ENCODE assay signal across 8 cellular contexts in the genomic region with DNA sequence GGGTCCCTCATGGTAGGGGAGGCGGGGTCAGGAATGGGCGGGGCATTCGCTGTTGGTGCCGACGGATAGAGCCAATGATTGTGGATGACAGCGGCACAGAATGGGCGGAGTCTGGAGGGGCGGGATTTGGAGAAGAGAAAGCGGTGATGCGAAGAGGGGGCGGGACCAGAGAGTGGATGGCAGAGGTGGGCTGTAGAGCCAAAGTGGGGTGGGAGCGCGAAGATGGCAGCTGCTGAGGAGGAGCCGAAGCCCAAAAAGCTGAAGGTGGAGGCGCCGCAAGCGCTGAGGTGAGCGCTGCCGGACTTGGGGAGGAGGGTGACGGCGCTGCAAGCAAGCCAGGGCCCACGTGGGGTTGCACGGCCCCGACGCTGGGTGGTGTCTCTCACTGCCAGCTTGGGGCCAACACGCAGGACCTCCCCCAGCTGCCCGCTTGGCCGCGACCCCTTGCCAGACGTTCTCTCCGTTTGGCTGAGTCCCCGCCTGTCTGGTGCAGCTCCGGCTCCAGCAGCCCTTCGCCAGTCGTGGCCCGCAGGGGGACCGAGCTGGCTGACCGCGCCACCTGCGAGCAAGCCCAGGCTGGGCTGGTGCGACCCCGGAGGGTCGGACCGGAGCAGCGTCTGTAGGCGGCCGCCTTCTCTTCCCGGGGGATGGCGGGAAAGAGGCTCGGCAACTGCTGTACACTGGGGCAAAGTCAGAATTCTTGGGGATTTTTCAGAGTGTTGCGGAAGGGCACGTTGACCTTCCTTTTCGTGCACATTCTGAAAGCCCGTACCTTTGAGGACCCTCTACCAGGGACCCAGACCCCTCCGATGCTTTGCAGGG. TPM values are rescaled to one million over a fixed set of nuclear protein-coding genes. Genes with fewer than 3 reads are reported as not detected.
DNase-seq lines count a peak whose midpoint lies in the region; TF ChIP-seq lines count a peak whose summit lies in the region.

A gene (plus strand): TSS at position 165 of the 822 bp plus-strand sequence. CDS start 58 bp downstream, at position 223.

- no peak for TF ChIP-seq EP300 in suprapubic skin (IDR thresholded peaks at IDR 0.05)

- peaks cover 61% of the 10 kb centered on the region for H3K79me2 ChIP-seq in GM23248 (ENCODE audit: insufficient read depth)

- TF ChIP-seq CTCF in neutrophil (IDR thresholded peaks at IDR 0.05) (peak; percentile 67), suprapubic skin (IDR thresholded peaks at IDR 0.05) (no peak)

- DNase-seq in GM23248: peak; percentile 98
- peak; percentile 98 for DNase-seq in LHCN-M2 (ENCODE audit: low read depth)
- peak in 1 of 2 experiments; percentile 100 for DNase-seq in SJSA1 (ENCODE audit: low read depth in 1 of 2, low spot score in 2 of 2)
- peak; percentile 94 to 99 (median 98) for DNase-seq in activated naive CD4-positive, alpha-beta T cell (lab: John Stamatoyannopoulos, UW)
- DNase-seq in foreskin melanocyte: peak; percentile 97
- peak; percentile 100 for DNase-seq in suprapubic skin (ENCODE audit: low spot score in 2 of 2)

- H3K4me1 ChIP-seq in ES-I3 (ENCODE audit: insufficient read depth, low read length) (no peaks in the 10 kb centered on the region), GM23248 (ENCODE audit: insufficient read depth) (peaks cover 23% of the 10 kb centered on the region; the same call in 1 of the 2 replicates), SJSA1 (replicated peaks) (peaks cover 4% of the 10 kb centered on the region; the same call in 1 of the 2 replicates), neutrophil (ENCODE audit: control insufficient read depth in 1 of 2, insufficient read depth in 1 of 2, low read depth in 1 of 2, low read length in 1 of 2) (peaks cover 30 to 37% of the 10 kb centered on the region in 2 experiments), suprapubic skin (peaks cover 38% of the 10 kb centered on the region)

- H2AFZ ChIP-seq in GM23248: peak within 1 kb of the TSS; percentile 77

- no peaks in the 10 kb centered on the region for H3K9me2 ChIP-seq in GM23248 (ENCODE audit: insufficient read depth)

- peaks cover 6% of the 10 kb centered on the region for H3F3A ChIP-seq in GM23248 (ENCODE audit: insufficient read depth)

- no peaks in the 10 kb centered on the region for H3K36me3 ChIP-seq in ES-I3 (ENCODE audit: insufficient read depth, low read length)
- no peaks in the 10 kb centered on the region for H3K36me3 ChIP-seq in GM23248 (ENCODE audit: low read depth)
- no peaks in the 10 kb centered on the region; the same call in 1 of the 2 replicates for H3K36me3 ChIP-seq in SJSA1
- peaks cover 4% of the 10 kb centered on the region for H3K36me3 ChIP-seq in neutrophil
- no peaks in the 10 kb centered on the region for H3K36me3 ChIP-seq in suprapubic skin

- peak within 1 kb of the TSS; percentile 97 for H3K4me3 ChIP-seq in GM23248
- peak within 1 kb of the TSS; percentile 67 for H3K4me3 ChIP-seq in SJSA1
- peak within 1 kb of the TSS; percentile 98 to 99 for H3K4me3 ChIP-seq in neutrophil (ENCODE audit: low read depth in 1 of 2, low read length in 1 of 2)
- H3K4me3 ChIP-seq in suprapubic skin: peak within 1 kb of the TSS; percentile 84

- H4K20me1 ChIP-seq in GM23248 (ENCODE audit: insufficient read depth): no peaks in the 10 kb centered on the region

- no peaks in the 10 kb centered on the region for H3K9me3 ChIP-seq in ES-I3 (ENCODE audit: control insufficient read depth, insufficient read depth, low read length)
- no peaks in the 10 kb centered on the region for H3K9me3 ChIP-seq in GM23248 (ENCODE audit: low read depth)
- H3K9me3 ChIP-seq in SJSA1 (replicated peaks): no peaks in the 10 kb centered on the region
- no peaks in the 10 kb centered on the region for H3K9me3 ChIP-seq in neutrophil
- H3K9me3 ChIP-seq in suprapubic skin: no peaks in the 10 kb centered on the region

- H3K27me3 ChIP-seq in GM23248 (replicated peaks; ENCODE audit: insufficient read depth): no peaks in the 10 kb centered on the region
- no peaks in the 10 kb centered on the region for H3K27me3 ChIP-seq in SJSA1 (replicated peaks)
- H3K27me3 ChIP-seq in neutrophil: no peaks in the 10 kb centered on the region
- no peaks in the 10 kb centered on the region for H3K27me3 ChIP-seq in suprapubic skin

- WGBS in GM23248 (ENCODE audit: low coverage in 1 of 2, low lambda C conversion rate in 2 of 2, missing lambda C conversion rate in 2 of 2), 2 experiments: 1 to 3% methylated on average over 39 to 46 of the region's 55 CpGs
- under 1% methylated on average over 35 of the region's 55 CpGs for WGBS in suprapubic skin

- TF ChIP-seq POLR2A in suprapubic skin (IDR thresholded peaks at IDR 0.05): no peak

- in situ Hi-C loops in GM23248 (cut with MboI): no loop called here

- H3K27ac ChIP-seq in GM23248 (peak within 1 kb of the TSS; percentile 79), SJSA1 (peak within 1 kb of the TSS; percentile 84), neutrophil (peak within 1 kb of the TSS; percentile 93), suprapubic skin (peak within 1 kb of the TSS; percentile 95)

- H3K9ac ChIP-seq in ES-I3 (ENCODE audit: low read depth, low read length): peak within 1 kb of the TSS; percentile 90
- peak within 1 kb of the TSS; percentile 83 for H3K9ac ChIP-seq in GM23248

- H3K4me2 ChIP-seq in GM23248 (ENCODE audit: unreplicated experiment): peak within 1 kb of the TSS; percentile 93

RNA-seq across cellular contexts. Expression of the gene that starts here (rescaled TPM):
- total RNA-seq in GM23248 (2014; rRNA removed; shearing (Covaris generic)): 29.3 and 43.7 TPM in 2 replicates
- 72.5 and 75.1 TPM in 2 replicates for polyA plus RNA-seq in GM23248 (2016; fragmentation: Nextera tagmentation; extraction: Ambion mirVana)
- total RNA-seq in LHCN-M2 (2014; rRNA removed) (30.2 and 33.6 TPM in 2 replicates), suprapubic skin (10 to 100 TPM; 33.0 to 57.3 (median 48.0) TPM)
- 31.9 TPM for polyA plus RNA-seq in LHCN-M2 (2012)
- total RNA-seq in SJSA1 (2014; rRNA removed; shearing (Covaris generic)): 39.5 and 63.0 TPM in 2 replicates
